ENCODE assay signal across 27 cellular contexts in the genomic region with DNA sequence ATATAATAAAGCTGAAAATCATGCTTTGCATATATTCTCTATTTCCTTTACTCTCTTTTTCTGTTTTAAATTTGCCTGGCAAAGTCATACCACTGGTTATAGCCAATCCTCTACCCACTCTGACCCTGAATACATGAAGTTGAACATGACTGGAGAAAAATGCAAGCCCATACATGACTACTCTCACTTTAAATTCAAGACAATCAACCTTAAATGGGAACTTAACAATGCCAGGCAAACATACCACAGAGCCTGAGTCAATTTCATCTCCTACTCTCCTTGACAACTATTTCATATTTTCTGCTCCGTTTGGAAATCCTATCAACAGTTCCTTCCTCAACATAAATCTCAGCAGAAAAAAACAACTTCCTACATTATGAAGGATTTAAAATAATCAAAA. TPM values are rescaled to one million over a fixed set of nuclear protein-coding genes. Genes with fewer than 3 reads are reported as not detected.
"Had no signal": no experiment of that assay in that cellular context is flagged by ENCODE, and none has a peak within 500 bp of the region (broad histone marks: within the 10 kb centered on the region; RNA-seq: fewer than 3 reads in every experiment).

No MANE protein-coding gene starts in this region.

- H3K27ac ChIP-seq: ascending aorta, body of pancreas, cardiac muscle cell, SJSA1 had no signal

- H3K4me1 Mint-ChIP-seq: activated naive CD8-positive, alpha-beta T cell treated with anti-CD3 and anti-CD28 coated beads, Interleukin-2, amount 10 ng/mL, durations not matched to agents 7 days and 5 days had no signal

- H3K27me3 ChIP-seq: ascending aorta, cardiac muscle cell, SJSA1 had no signal

- H3K9me3 Mint-ChIP-seq: activated CD8-positive, alpha-beta T cell treated with anti-CD3 and anti-CD28 coated beads for 36 hours; activated naive CD8-positive, alpha-beta T cell treated with anti-CD3 and anti-CD28 coated beads, Interleukin-2, amount 10 ng/mL, durations not matched to agents 7 days and 5 days; T-helper 1 cell treated with Interleukin-12 subunit alpha and Interleukin-12 subunit beta and Interleukin-4 antibody, amounts not matched to agents 30 μg/mL and 1 μg/mL, for 36 hours had no signal

- H3K36me3 Mint-ChIP-seq: activated naive CD8-positive, alpha-beta T cell treated with anti-CD3 and anti-CD28 coated beads, Interleukin-2, amount 10 ng/mL, durations not matched to agents 7 days and 5 days had no signal

- DNase-seq: activated CD4-positive, alpha-beta T cell treated with anti-CD3 and anti-CD28 coated beads for 4 hours; activated CD8-positive, alpha-beta memory T cell treated with anti-CD3 and anti-CD28 coated beads, Interleukin-2, amount 50 U/mL, for 48 hours; activated CD8-positive, alpha-beta T cell treated with anti-CD3 and anti-CD28 coated beads for 36 hours; activated naive CD4-positive, alpha-beta T cell treated with anti-CD3 and anti-CD28 coated beads, Interleukin-2, amount 50 U/mL, for 16 hours; activated naive CD8-positive, alpha-beta T cell treated with anti-CD3 and anti-CD28 coated beads, Interleukin-2, amount 10 ng/mL, durations not matched to agents 7 days and 5 days; activated T-cell treated with anti-CD3 and anti-CD28 coated beads, Interleukin-2, amount 50 U/mL, for 1 hour; amniotic stem cell; body of pancreas; MM.1S; NCI-H1105; NCI-H1436; NCI-H1694 treated with DMSO at 0.1 percent for 48 hours; NCI-H2029 treated with DMSO at 0.1 percent for 48 hours; NCI-H510A treated with DMSO at 0.1 percent for 48 hours; NCI-H69; NK-92 treated with Interleukin-12 subunit alpha and Interleukin-12 subunit beta, amount 100 ng/mL, for 24 hours; OCI-M1; RPMI8226; SHP77; SW 1271 had no signal

- H3K36me3 ChIP-seq: ascending aorta, cardiac muscle cell, SJSA1 had no signal

- H3K27ac Mint-ChIP-seq: activated CD8-positive, alpha-beta T cell treated with anti-CD3 and anti-CD28 coated beads for 36 hours; activated naive CD8-positive, alpha-beta T cell treated with anti-CD3 and anti-CD28 coated beads, Interleukin-2, amount 10 ng/mL, durations not matched to agents 7 days and 5 days; T-helper 1 cell treated with Interleukin-12 subunit alpha and Interleukin-12 subunit beta and Interleukin-4 antibody, amounts not matched to agents 30 μg/mL and 1 μg/mL, for 36 hours had no signal

- H3K4me1 ChIP-seq: ascending aorta, body of pancreas, SJSA1 had no signal

- H3K4me3 ChIP-seq: ascending aorta, body of pancreas, cardiac muscle cell, SJSA1 had no signal

- H3K27me3 Mint-ChIP-seq: activated CD8-positive, alpha-beta T cell treated with anti-CD3 and anti-CD28 coated beads for 36 hours; activated naive CD8-positive, alpha-beta T cell treated with anti-CD3 and anti-CD28 coated beads, Interleukin-2, amount 10 ng/mL, durations not matched to agents 7 days and 5 days had no signal

- H3K4me3 Mint-ChIP-seq: activated CD8-positive, alpha-beta T cell treated with anti-CD3 and anti-CD28 coated beads for 36 hours; activated naive CD8-positive, alpha-beta T cell treated with anti-CD3 and anti-CD28 coated beads, Interleukin-2, amount 10 ng/mL, durations not matched to agents 7 days and 5 days; T-helper 1 cell treated with Interleukin-12 subunit alpha and Interleukin-12 subunit beta and Interleukin-4 antibody, amounts not matched to agents 30 μg/mL and 1 μg/mL, for 36 hours had no signal

- H3K9me3 ChIP-seq: ascending aorta, body of pancreas, SJSA1 had no signal

- ATAC-seq: activated CD4-positive, CD25-positive, alpha-beta regulatory T cell treated with anti-CD3 and anti-CD28 coated beads, Interleukin-2, amount 50 U/mL, for 24 hours; activated CD8-positive, alpha-beta T cell treated with anti-CD3 and anti-CD28 coated beads for 36 hours; body of pancreas; Panc1; SK-N-SH treated with all-trans-retinoic acid at 6 μM for 48 hours had no signal

RNA-seq across cellular contexts. Expression of a gene that starts 22.6 kb away (rescaled TPM):
- total RNA-seq: activated CD8-positive, alpha-beta T cell treated with anti-CD3 and anti-CD28 coated beads for 36 hours; activated naive CD8-positive, alpha-beta T cell treated with anti-CD3 and anti-CD28 coated beads, Interleukin-2, amount 10 ng/mL, durations not matched to agents 7 days and 5 days; ascending aorta; SJSA1 had no signal
- polyA plus RNA-seq: cardiac muscle cell had no signal

RNA-seq across cellular contexts. Expression of a gene that starts 44.9 kb away (rescaled TPM):
- total RNA-seq: activated CD8-positive, alpha-beta T cell treated with anti-CD3 and anti-CD28 coated beads for 36 hours; activated naive CD8-positive, alpha-beta T cell treated with anti-CD3 and anti-CD28 coated beads, Interleukin-2, amount 10 ng/mL, durations not matched to agents 7 days and 5 days; ascending aorta had no signal
